1 cellular context compared by ENCODE assay signal in the genomic region with DNA sequence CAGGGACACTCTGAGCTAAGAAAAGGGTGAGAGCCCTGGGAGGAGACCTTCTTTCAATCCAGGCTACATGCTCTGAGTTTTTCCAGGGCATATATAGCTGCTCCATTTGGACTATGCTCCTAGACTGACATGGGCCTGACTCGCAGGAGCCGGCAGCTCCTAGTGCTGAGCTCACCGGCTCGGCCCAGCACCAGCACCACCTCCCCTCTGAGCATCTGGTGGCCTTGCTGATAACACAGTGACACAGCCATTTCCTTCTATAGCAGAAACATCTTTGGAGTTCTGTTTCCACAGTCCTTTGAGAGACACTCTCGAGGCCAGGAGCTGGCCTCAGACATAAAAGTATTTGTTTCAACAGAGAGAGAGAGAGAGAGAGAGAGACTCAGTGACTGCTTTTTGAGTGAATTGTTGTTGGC.
TF ChIP-seq lines count a peak whose summit lies in the region.

No MANE protein-coding gene starts in this region.

TF ChIP-seq in K562, 482 proteins besides CTCF, POLR2A, EP300 and RAD21 (continued from another document):
- TF ChIP-seq, protein P1, sequence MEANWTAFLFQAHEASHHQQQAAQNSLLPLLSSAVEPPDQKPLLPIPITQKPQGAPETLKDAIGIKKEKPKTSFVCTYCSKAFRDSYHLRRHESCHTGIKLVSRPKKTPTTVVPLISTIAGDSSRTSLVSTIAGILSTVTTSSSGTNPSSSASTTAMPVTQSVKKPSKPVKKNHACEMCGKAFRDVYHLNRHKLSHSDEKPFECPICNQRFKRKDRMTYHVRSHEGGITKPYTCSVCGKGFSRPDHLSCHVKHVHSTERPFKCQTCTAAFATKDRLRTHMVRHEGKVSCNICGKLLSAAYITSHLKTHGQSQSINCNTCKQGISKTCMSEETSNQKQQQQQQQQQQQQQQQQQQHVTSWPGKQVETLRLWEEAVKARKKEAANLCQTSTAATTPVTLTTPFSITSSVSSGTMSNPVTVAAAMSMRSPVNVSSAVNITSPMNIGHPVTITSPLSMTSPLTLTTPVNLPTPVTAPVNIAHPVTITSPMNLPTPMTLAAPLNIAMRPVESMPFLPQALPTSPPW (CRISPR knock-in tag; IDR thresholded peaks at IDR 0.05) = peak; percentile 38; the same call in 1 of the 2 replicates
- TF ChIP-seq SMARCE1 (IDR thresholded peaks at IDR 0.05) (peak; percentile 18; the same call in 1 of the 2 replicates), MXI1 (IDR thresholded peaks at IDR 0.05; ENCODE audit: low read depth, low read length) (no peak), LARP7 (IDR thresholded peaks at IDR 0.05) (no peak), ZNF121 (CRISPR knock-in tag; conservative IDR thresholded peaks at IDR 0.05) (no peak), NRF1 (conservative IDR thresholded peaks at IDR 0.05 in 1 of 2, IDR thresholded peaks at IDR 0.05 in 1 of 2) (0 out of 4 replicates have a peak, but pooled peaks of 1 of the 2 experiments have one; percentile 19), ZNF551 (CRISPR knock-in tag; IDR thresholded peaks at IDR 0.05) (no peak), TAF15 (IDR thresholded peaks at IDR 0.05; ENCODE audit: low read depth, low read length) (no peak), EHMT2 (IDR thresholded peaks at IDR 0.05) (no peak), RHOXF2B (CRISPR knock-in tag; conservative IDR thresholded peaks at IDR 0.05) (no peak), ELF4 (CRISPR knock-in tag; IDR thresholded peaks at IDR 0.05) (no peak), CHD1 (IDR thresholded peaks at IDR 0.05; ENCODE audit: low read length) (no peak), ZNF695 (CRISPR knock-in tag; IDR thresholded peaks at IDR 0.05) (no peak), ZNF561 (CRISPR knock-in tag; conservative IDR thresholded peaks at IDR 0.05) (no peak), POLR3A (IDR thresholded peaks at IDR 0.05; ENCODE audit: borderline replicate concordance, extremely low read depth, insufficient read depth, insufficient read length) (no peak), YBX1 (IDR thresholded peaks at IDR 0.05) (no peak), SREBF1 (IDR thresholded peaks at IDR 0.05; ENCODE audit: borderline replicate concordance, low read depth, low read length) (no peak), TOE1 (IDR thresholded peaks at IDR 0.05; ENCODE audit: borderline replicate concordance) (no peak), TOE1 (CRISPR knock-in tag; IDR thresholded peaks at IDR 0.05; ENCODE audit: borderline replicate concordance, low read depth) (no peak), SMARCA5 (IDR thresholded peaks at IDR 0.05) (no peak), COPS2 (conservative IDR thresholded peaks at IDR 0.05) (no peak), NBN (IDR thresholded peaks at IDR 0.05; ENCODE audit: low read depth) (no peak), KDM1A (IDR thresholded peaks at IDR 0.05) (no peak), ARHGAP35 (IDR thresholded peaks at IDR 0.05; ENCODE audit: partially characterized antibody) (no peak), ZFP36 (IDR thresholded peaks at IDR 0.05; ENCODE audit: low read depth, low read length, partially characterized antibody) (peak; percentile 26), CBX2 (IDR thresholded peaks at IDR 0.05; ENCODE audit: insufficient read depth, low read length, poor library complexity, severe bottlenecking) (no peak), RBM39 (optimal IDR thresholded peaks at IDR 0.05; ENCODE audit: low read depth, low read length) (no peak), KDM2B (CRISPR knock-in tag; IDR thresholded peaks at IDR 0.05) (no peak), TFAM (CRISPR knock-in tag; conservative IDR thresholded peaks at IDR 0.05) (no peak), CEBPB (tag; IDR thresholded peaks at IDR 0.05) (no peak), ATF7 (IDR thresholded peaks at IDR 0.05) (0 out of 2 replicates have a peak, but pooled peaks have one; percentile 16)
- TF ChIP-seq, protein P2, sequence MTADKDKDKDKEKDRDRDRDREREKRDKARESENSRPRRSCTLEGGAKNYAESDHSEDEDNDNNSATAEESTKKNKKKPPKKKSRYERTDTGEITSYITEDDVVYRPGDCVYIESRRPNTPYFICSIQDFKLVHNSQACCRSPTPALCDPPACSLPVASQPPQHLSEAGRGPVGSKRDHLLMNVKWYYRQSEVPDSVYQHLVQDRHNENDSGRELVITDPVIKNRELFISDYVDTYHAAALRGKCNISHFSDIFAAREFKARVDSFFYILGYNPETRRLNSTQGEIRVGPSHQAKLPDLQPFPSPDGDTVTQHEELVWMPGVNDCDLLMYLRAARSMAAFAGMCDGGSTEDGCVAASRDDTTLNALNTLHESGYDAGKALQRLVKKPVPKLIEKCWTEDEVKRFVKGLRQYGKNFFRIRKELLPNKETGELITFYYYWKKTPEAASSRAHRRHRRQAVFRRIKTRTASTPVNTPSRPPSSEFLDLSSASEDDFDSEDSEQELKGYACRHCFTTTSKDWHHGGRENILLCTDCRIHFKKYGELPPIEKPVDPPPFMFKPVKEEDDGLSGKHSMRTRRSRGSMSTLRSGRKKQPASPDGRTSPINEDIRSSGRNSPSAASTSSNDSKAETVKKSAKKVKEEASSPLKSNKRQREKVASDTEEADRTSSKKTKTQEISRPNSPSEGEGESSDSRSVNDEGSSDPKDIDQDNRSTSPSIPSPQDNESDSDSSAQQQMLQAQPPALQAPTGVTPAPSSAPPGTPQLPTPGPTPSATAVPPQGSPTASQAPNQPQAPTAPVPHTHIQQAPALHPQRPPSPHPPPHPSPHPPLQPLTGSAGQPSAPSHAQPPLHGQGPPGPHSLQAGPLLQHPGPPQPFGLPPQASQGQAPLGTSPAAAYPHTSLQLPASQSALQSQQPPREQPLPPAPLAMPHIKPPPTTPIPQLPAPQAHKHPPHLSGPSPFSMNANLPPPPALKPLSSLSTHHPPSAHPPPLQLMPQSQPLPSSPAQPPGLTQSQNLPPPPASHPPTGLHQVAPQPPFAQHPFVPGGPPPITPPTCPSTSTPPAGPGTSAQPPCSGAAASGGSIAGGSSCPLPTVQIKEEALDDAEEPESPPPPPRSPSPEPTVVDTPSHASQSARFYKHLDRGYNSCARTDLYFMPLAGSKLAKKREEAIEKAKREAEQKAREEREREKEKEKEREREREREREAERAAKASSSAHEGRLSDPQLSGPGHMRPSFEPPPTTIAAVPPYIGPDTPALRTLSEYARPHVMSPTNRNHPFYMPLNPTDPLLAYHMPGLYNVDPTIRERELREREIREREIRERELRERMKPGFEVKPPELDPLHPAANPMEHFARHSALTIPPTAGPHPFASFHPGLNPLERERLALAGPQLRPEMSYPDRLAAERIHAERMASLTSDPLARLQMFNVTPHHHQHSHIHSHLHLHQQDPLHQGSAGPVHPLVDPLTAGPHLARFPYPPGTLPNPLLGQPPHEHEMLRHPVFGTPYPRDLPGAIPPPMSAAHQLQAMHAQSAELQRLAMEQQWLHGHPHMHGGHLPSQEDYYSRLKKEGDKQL (CRISPR knock-in tag; IDR thresholded peaks at IDR 0.05; ENCODE audit: borderline replicate concordance) = no peak
- TF ChIP-seq, protein P3, sequence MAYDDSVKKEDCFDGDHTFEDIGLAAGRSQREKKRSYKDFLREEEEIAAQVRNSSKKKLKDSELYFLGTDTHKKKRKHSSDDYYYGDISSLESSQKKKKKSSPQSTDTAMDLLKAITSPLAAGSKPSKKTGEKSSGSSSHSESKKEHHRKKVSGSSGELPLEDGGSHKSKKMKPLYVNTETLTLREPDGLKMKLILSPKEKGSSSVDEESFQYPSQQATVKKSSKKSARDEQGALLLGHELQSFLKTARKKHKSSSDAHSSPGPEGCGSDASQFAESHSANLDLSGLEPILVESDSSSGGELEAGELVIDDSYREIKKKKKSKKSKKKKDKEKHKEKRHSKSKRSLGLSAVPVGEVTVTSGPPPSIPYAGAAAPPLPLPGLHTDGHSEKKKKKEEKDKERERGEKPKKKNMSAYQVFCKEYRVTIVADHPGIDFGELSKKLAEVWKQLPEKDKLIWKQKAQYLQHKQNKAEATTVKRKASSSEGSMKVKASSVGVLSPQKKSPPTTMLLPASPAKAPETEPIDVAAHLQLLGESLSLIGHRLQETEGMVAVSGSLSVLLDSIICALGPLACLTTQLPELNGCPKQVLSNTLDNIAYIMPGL (CRISPR knock-in tag; IDR thresholded peaks at IDR 0.05) = no peak
- TF ChIP-seq, protein P4, sequence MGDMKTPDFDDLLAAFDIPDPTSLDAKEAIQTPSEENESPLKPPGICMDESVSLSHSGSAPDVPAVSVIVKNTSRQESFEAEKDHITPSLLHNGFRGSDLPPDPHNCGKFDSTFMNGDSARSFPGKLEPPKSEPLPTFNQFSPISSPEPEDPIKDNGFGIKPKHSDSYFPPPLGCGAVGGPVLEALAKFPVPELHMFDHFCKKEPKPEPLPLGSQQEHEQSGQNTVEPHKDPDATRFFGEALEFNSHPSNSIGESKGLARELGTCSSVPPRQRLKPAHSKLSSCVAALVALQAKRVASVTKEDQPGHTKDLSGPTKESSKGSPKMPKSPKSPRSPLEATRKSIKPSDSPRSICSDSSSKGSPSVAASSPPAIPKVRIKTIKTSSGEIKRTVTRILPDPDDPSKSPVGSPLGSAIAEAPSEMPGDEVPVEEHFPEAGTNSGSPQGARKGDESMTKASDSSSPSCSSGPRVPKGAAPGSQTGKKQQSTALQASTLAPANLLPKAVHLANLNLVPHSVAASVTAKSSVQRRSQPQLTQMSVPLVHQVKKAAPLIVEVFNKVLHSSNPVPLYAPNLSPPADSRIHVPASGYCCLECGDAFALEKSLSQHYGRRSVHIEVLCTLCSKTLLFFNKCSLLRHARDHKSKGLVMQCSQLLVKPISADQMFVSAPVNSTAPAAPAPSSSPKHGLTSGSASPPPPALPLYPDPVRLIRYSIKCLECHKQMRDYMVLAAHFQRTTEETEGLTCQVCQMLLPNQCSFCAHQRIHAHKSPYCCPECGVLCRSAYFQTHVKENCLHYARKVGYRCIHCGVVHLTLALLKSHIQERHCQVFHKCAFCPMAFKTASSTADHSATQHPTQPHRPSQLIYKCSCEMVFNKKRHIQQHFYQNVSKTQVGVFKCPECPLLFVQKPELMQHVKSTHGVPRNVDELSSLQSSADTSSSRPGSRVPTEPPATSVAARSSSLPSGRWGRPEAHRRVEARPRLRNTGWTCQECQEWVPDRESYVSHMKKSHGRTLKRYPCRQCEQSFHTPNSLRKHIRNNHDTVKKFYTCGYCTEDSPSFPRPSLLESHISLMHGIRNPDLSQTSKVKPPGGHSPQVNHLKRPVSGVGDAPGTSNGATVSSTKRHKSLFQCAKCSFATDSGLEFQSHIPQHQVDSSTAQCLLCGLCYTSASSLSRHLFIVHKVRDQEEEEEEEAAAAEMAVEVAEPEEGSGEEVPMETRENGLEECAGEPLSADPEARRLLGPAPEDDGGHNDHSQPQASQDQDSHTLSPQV (IDR thresholded peaks at IDR 0.05) = no peak
- TF ChIP-seq, protein P5, sequence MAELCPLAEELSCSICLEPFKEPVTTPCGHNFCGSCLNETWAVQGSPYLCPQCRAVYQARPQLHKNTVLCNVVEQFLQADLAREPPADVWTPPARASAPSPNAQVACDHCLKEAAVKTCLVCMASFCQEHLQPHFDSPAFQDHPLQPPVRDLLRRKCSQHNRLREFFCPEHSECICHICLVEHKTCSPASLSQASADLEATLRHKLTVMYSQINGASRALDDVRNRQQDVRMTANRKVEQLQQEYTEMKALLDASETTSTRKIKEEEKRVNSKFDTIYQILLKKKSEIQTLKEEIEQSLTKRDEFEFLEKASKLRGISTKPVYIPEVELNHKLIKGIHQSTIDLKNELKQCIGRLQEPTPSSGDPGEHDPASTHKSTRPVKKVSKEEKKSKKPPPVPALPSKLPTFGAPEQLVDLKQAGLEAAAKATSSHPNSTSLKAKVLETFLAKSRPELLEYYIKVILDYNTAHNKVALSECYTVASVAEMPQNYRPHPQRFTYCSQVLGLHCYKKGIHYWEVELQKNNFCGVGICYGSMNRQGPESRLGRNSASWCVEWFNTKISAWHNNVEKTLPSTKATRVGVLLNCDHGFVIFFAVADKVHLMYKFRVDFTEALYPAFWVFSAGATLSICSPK (IDR thresholded peaks at IDR 0.05; ENCODE audit: borderline replicate concordance) = no peak
- TF ChIP-seq, protein P6, sequence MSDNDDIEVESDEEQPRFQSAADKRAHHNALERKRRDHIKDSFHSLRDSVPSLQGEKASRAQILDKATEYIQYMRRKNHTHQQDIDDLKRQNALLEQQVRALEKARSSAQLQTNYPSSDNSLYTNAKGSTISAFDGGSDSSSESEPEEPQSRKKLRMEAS (CRISPR knock-in tag; IDR thresholded peaks at IDR 0.05) = no peak
- TF ChIP-seq, protein P7, sequence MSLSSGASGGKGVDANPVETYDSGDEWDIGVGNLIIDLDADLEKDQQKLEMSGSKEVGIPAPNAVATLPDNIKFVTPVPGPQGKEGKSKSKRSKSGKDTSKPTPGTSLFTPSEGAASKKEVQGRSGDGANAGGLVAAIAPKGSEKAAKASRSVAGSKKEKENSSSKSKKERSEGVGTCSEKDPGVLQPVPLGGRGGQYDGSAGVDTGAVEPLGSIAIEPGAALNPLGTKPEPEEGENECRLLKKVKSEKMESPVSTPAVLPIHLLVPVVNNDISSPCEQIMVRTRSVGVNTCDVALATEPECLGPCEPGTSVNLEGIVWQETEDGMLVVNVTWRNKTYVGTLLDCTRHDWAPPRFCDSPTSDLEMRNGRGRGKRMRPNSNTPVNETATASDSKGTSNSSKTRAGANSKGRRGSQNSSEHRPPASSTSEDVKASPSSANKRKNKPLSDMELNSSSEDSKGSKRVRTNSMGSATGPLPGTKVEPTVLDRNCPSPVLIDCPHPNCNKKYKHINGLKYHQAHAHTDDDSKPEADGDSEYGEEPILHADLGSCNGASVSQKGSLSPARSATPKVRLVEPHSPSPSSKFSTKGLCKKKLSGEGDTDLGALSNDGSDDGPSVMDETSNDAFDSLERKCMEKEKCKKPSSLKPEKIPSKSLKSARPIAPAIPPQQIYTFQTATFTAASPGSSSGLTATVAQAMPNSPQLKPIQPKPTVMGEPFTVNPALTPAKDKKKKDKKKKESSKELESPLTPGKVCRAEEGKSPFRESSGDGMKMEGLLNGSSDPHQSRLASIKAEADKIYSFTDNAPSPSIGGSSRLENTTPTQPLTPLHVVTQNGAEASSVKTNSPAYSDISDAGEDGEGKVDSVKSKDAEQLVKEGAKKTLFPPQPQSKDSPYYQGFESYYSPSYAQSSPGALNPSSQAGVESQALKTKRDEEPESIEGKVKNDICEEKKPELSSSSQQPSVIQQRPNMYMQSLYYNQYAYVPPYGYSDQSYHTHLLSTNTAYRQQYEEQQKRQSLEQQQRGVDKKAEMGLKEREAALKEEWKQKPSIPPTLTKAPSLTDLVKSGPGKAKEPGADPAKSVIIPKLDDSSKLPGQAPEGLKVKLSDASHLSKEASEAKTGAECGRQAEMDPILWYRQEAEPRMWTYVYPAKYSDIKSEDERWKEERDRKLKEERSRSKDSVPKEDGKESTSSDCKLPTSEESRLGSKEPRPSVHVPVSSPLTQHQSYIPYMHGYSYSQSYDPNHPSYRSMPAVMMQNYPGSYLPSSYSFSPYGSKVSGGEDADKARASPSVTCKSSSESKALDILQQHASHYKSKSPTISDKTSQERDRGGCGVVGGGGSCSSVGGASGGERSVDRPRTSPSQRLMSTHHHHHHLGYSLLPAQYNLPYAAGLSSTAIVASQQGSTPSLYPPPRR (CRISPR knock-in tag; IDR thresholded peaks at IDR 0.05; ENCODE audit: borderline replicate concordance) = no peak
